16 cellular contexts compared by ENCODE assay signal in genomic region chr1:234710936-234711335, GRCh38.
"Had no signal": no experiment of that assay in that cellular context is flagged by ENCODE, and none has a peak within 500 bp of the region (broad histone marks: within the 10 kb centered on the region; RNA-seq: fewer than 3 reads in every experiment).

No MANE protein-coding gene starts in this region.

- H3K27ac Mint-ChIP-seq: activated CD8-positive, alpha-beta memory T cell treated with anti-CD3 and anti-CD28 coated beads, Interleukin-2, amount 10 ng/mL, durations not matched to agents 7 days and 5 days; activated naive CD4-positive, alpha-beta T cell treated with anti-CD3 and anti-CD28 coated beads for 36 hours; stimulated activated naive B cell treated with anti-CD40 and anti-IgM and Interleukin-4, amounts not matched to agents 10 μg/mL and 1 μg/mL and 100 μg/mL, for 72 hours had no signal

- H3K27ac ChIP-seq: brain microvascular endothelial cell, prostate gland, vagina had no signal

- H3K27me3 ChIP-seq: brain microvascular endothelial cell, colonic mucosa, vagina had no signal

- H3K36me3 Mint-ChIP-seq: stimulated activated naive B cell treated with anti-CD40 and anti-IgM and Interleukin-4, amounts not matched to agents 10 μg/mL and 1 μg/mL and 100 μg/mL, for 72 hours had no signal

- H3K9me3 Mint-ChIP-seq: activated naive CD4-positive, alpha-beta T cell treated with anti-CD3 and anti-CD28 coated beads for 36 hours; nephron progenitor cell; stimulated activated naive B cell treated with anti-CD40 and anti-IgM and Interleukin-4, amounts not matched to agents 10 μg/mL and 1 μg/mL and 100 μg/mL, for 72 hours had no signal

- ATAC-seq: activated CD8-positive, alpha-beta memory T cell treated with anti-CD3 and anti-CD28 coated beads, Interleukin-2, amount 10 ng/mL, durations not matched to agents 7 days and 5 days; lower lobe of right lung; stimulated activated naive B cell treated with anti-CD40 and anti-IgM and Interleukin-4, amounts not matched to agents 10 μg/mL and 1 μg/mL and 100 μg/mL, for 72 hours had no signal

- H3K4me1 ChIP-seq: prostate gland had no signal

- H3K4me3 Mint-ChIP-seq: activated CD8-positive, alpha-beta memory T cell treated with anti-CD3 and anti-CD28 coated beads, Interleukin-2, amount 10 ng/mL, durations not matched to agents 7 days and 5 days; activated naive CD4-positive, alpha-beta T cell treated with anti-CD3 and anti-CD28 coated beads for 36 hours; central memory CD8-positive, alpha-beta T cell; nephron progenitor cell; stimulated activated naive B cell treated with anti-CD40 and anti-IgM and Interleukin-4, amounts not matched to agents 10 μg/mL and 1 μg/mL and 100 μg/mL, for 72 hours had no signal

- H3K9me3 ChIP-seq: colonic mucosa, lower lobe of right lung, prostate gland, vagina had no signal

- H3K36me3 ChIP-seq: brain microvascular endothelial cell, colonic mucosa, lower lobe of right lung, prostate gland, vagina had no signal

- H3K4me3 ChIP-seq: colonic mucosa, lower lobe of right lung, prostate gland, vagina had no signal

- H3K27me3 Mint-ChIP-seq: central memory CD8-positive, alpha-beta T cell had no signal

- DNase-seq: activated CD4-positive, alpha-beta T cell treated with anti-CD3 and anti-CD28 coated beads, Interleukin-2, amount 50 U/mL, for 48 hours; activated CD8-positive, alpha-beta memory T cell treated with anti-CD3 and anti-CD28 coated beads, Interleukin-2, amount 10 ng/mL, durations not matched to agents 7 days and 5 days; activated naive CD4-positive, alpha-beta T cell treated with anti-CD3 and anti-CD28 coated beads for 36 hours; activated T-cell treated with anti-CD3 and anti-CD28 coated beads, Interleukin-2, amount 50 U/mL, for 1 hour; brain microvascular endothelial cell; left cardiac atrium; lower lobe of right lung; midbrain; nephron progenitor cell; stimulated activated naive B cell treated with anti-CD40 and anti-IgM and Interleukin-4, amounts not matched to agents 10 μg/mL and 1 μg/mL and 100 μg/mL, for 72 hours; SW 1271; T-helper 2 cell had no signal
